ENCODE assay signal across 16 cellular contexts in genomic region chr10:129361676-129362376, GRCh38.
DNase-seq lines count a peak whose midpoint lies in the region; ATAC-seq and TF ChIP-seq lines count a peak whose summit lies in the region.
"Had no signal": no experiment of that assay in that cellular context is flagged by ENCODE, and none has a peak within 500 bp of the region (broad histone marks: within the 10 kb centered on the region; RNA-seq: fewer than 3 reads in every experiment).

No MANE protein-coding gene starts in this region.

- no peak overlapping the region for H3K27ac ChIP-seq in BLaER1
- no peak overlapping the region for H3K27ac ChIP-seq in BLaER1 treated with 17β-estradiol and CSF1 and Interleukin-3, amounts not matched to agents 10 nM and 100 nM
- no peak overlapping the region for H3K27ac ChIP-seq in lower lobe of right lung
- H3K27ac ChIP-seq in spleen, result no peak overlapping the region

- no peaks in the 10 kb centered on the region for H4K20me1 ChIP-seq in BLaER1
- no peaks in the 10 kb centered on the region for H4K20me1 ChIP-seq in BLaER1 treated with 17β-estradiol and CSF1 and Interleukin-3, amounts not matched to agents 10 nM and 100 nM

- H3K27me3 ChIP-seq in BLaER1 (no peaks in the 10 kb centered on the region), lower lobe of right lung (ENCODE audit: low read depth) (no peaks in the 10 kb centered on the region), spleen (replicated peaks in 1 of 7) (peaks cover 0 to 15% (median 0%) of the 10 kb centered on the region in 7 donors)
- no peaks in the 10 kb centered on the region for H3K27me3 ChIP-seq in BLaER1 treated with 17β-estradiol and CSF1 and Interleukin-3, amounts not matched to agents 10 nM and 100 nM

- TF ChIP-seq CTCF in lower lobe of right lung (IDR thresholded peaks at IDR 0.05) (no peak), spleen (IDR thresholded peaks at IDR 0.05 in 8 of 11, conservative IDR thresholded peaks at IDR 0.05 in 3 of 11) (no peak)

- no peak for TF ChIP-seq POLR2A in spleen (IDR thresholded peaks at IDR 0.05)

- ATAC-seq in lower lobe of right lung, result peak; percentile 64 to 72
- ATAC-seq in GM18520 (IDR thresholded peaks at IDR 0.05; ENCODE audit: unreplicated experiment), result no peak
- ATAC-seq: GM12878 had no signal

- 85 to 96% (median 89%) methylated on average over 18 of the region's 18 CpGs for WGBS in spleen, 5 donors

- H3K36me3 ChIP-seq in BLaER1 (no peaks in the 10 kb centered on the region), lower lobe of right lung (no peaks in the 10 kb centered on the region), spleen (no peaks in the 10 kb centered on the region)
- no peaks in the 10 kb centered on the region for H3K36me3 ChIP-seq in BLaER1 treated with 17β-estradiol and CSF1 and Interleukin-3, amounts not matched to agents 10 nM and 100 nM

- H3K4me2 ChIP-seq in BLaER1, result peak overlapping the region; percentile 18; the same call in 1 of the 2 replicates
- peak overlapping the region in 8 of 11 experiments; percentile 12 to 62 (median 30); a peak in 8 of 22 replicates for H3K4me2 ChIP-seq in BLaER1 treated with 17β-estradiol and CSF1 and Interleukin-3, amounts not matched to agents 10 nM and 100 nM

- no peak overlapping the region for H3K4me3 ChIP-seq in BLaER1
- no peak overlapping the region for H3K4me3 ChIP-seq in BLaER1 treated with 17β-estradiol and CSF1 and Interleukin-3, amounts not matched to agents 10 nM and 100 nM
- no peak overlapping the region for H3K4me3 ChIP-seq in lower lobe of right lung
- H3K4me3 ChIP-seq in spleen, result no peak overlapping the region
- H3K4me3 ChIP-seq: GM12878 had no signal

- H3K9me3 ChIP-seq in BLaER1 (peaks cover 3% of the 10 kb centered on the region), lower lobe of right lung (no peaks in the 10 kb centered on the region), spleen (peaks cover 0 to 9% (median 4%) of the 10 kb centered on the region in 8 donors)
- H3K9me3 ChIP-seq in BLaER1 treated with 17β-estradiol and CSF1 and Interleukin-3, amounts not matched to agents 10 nM and 100 nM (replicated peaks in 1 of 11), result peaks cover 3 to 6% (median 4%) of the 10 kb centered on the region in 11 experiments; a peak in 20 of 22 replicates

- DNase-seq in lower lobe of right lung (no peak), spleen (peak; percentile 58), NCI-H345 (lab: John Stamatoyannopoulos, UW) (no peak), iPS-NIHi7 (ENCODE audit: extremely low spot score) (no peak)
- DNase-seq: CD4-positive, alpha-beta T cell; CD8-positive, alpha-beta memory T cell; DMS 273 treated with DMSO at 0.1 percent for 48 hours; DMS79; EL; GDM1; GOT3; HCEC 1CT had no signal

- intact Hi-C loops in lower lobe of right lung (cut with DNase I) (no loop called here), spleen (cut with DNase I; ENCODE audit: low total_unique reads) (no loop called here)

- H3K9ac ChIP-seq in BLaER1, result no peak overlapping the region
- no peak overlapping the region for H3K9ac ChIP-seq in BLaER1 treated with 17β-estradiol and CSF1 and Interleukin-3, amounts not matched to agents 10 nM and 100 nM

- H3K4me1 ChIP-seq in BLaER1, result peaks cover 11% of the 10 kb centered on the region
- H3K4me1 ChIP-seq in BLaER1 treated with 17β-estradiol and CSF1 and Interleukin-3, amounts not matched to agents 10 nM and 100 nM, result peaks cover 0 to 14% (median 11%) of the 10 kb centered on the region in 10 experiments; a peak in 11 of 20 replicates
- no peaks in the 10 kb centered on the region for H3K4me1 ChIP-seq in lower lobe of right lung
- H3K4me1 ChIP-seq in spleen, result no peaks in the 10 kb centered on the region
